13 cellular contexts compared by ENCODE assay signal in genomic region chr11:43508511-43508918, GRCh38.
A peak's percentile ranks its signal among the peaks of the same experiment; 100 is the strongest.
DNase-seq lines count a peak whose midpoint lies in the region; ATAC-seq and TF ChIP-seq lines count a peak whose summit lies in the region.
"Had no signal": no experiment of that assay in that cellular context is flagged by ENCODE, and none has a peak within 500 bp of the region (broad histone marks: within the 10 kb centered on the region; RNA-seq: fewer than 3 reads in every experiment).

No MANE protein-coding gene starts in this region.

- ATAC-seq in activated T-cell treated with anti-CD3 and anti-CD28 coated beads, Interleukin-2, amount 50 U/mL, for 4 hours = no peak

- no peak for TF ChIP-seq POLR2A in esophagus squamous epithelium (IDR thresholded peaks at IDR 0.05)

- H3K27me3 Mint-ChIP-seq in activated T-cell treated with anti-CD3 and anti-CD28 coated beads, Interleukin-2, amount 50 U/mL, for 24 hours = no peaks in the 10 kb centered on the region
- peaks cover 2% of the 10 kb centered on the region for H3K27me3 Mint-ChIP-seq in activated T-cell treated with anti-CD3 and anti-CD28 coated beads, Interleukin-2, amount 50 U/mL, for 4 hours (ENCODE audit: low read depth)

- 10 to 25% methylated on average over 3 of the region's 3 CpGs for WGBS in esophagus squamous epithelium, 2 donors

- H3K36me3 ChIP-seq in OCI-LY7 (ENCODE audit: insufficient read depth, low read length) = no peaks in the 10 kb centered on the region
- no peaks in the 10 kb centered on the region for H3K36me3 ChIP-seq in esophagus squamous epithelium

- H2AFZ ChIP-seq in OCI-LY7 (ENCODE audit: low read length) = peak overlapping the region; percentile 58; the same call in 1 of the 2 replicates

- no peaks in the 10 kb centered on the region for H4K20me1 ChIP-seq in OCI-LY7 (ENCODE audit: insufficient read depth, low read length)

- no peak overlapping the region for H3K4me2 ChIP-seq in OCI-LY7 (ENCODE audit: low read length)

- no peak for DNase-seq in activated T-cell treated with anti-CD3 and anti-CD28 coated beads, Interleukin-2, amount 50 U/mL, for 24 hours
- no peak for DNase-seq in activated T-cell treated with anti-CD3 and anti-CD28 coated beads, Interleukin-2, amount 50 U/mL, for 4 hours
- DNase-seq in OCI-LY7 (ENCODE audit: low spot score) (no peak), epithelial cell of esophagus (ENCODE audit: low read depth) (peak; percentile 89), stromal cell of bone marrow (ENCODE audit: low read depth) (peak; percentile 22), esophagus squamous epithelium (lab: John Stamatoyannopoulos, UW) (no peak), COLO668 (lab: John Stamatoyannopoulos, UW; ENCODE audit: unreplicated experiment) (no peak), NCI-H748 treated with DMSO at 0.1 percent for 48 hours (lab: John Stamatoyannopoulos, UW) (no peak)
- DNase-seq: H7, kidney glomerular epithelial cell, NCI-H2107, occipital lobe, testis had no signal

- no peaks in the 10 kb centered on the region for H3K4me1 ChIP-seq in OCI-LY7 (ENCODE audit: insufficient read depth, low read length, poor library complexity, severe bottlenecking)
- no peaks in the 10 kb centered on the region for H3K4me1 ChIP-seq in esophagus squamous epithelium
- H3K4me1 ChIP-seq: testis had no signal

- POLR2A ChIA-PET in OCI-LY7 (lab: Charles Lee) = interaction anchor here (1.5 kb wide), 1 partner anchor 11 kb away, joined by 3 read pairs; no protein-coding TSS in a partner anchor

- intact Hi-C loops in OCI-LY7 (cut with micrococcal nuclease; ENCODE audit: unreplicated experiment) (no loop called here), esophagus squamous epithelium (cut with DNase I) (no loop called here)

- no peaks in the 10 kb centered on the region for H3K27me3 ChIP-seq in esophagus squamous epithelium
- H3K27me3 ChIP-seq: testis had no signal

- CTCF ChIA-PET in OCI-LY7 (lab: Charles Lee; ENCODE audit: unreplicated experiment) = no interaction called here

- H3K4me1 Mint-ChIP-seq in activated T-cell treated with anti-CD3 and anti-CD28 coated beads, Interleukin-2, amount 50 U/mL, for 24 hours (ENCODE audit: low read depth) = peaks cover 9% of the 10 kb centered on the region
- no peaks in the 10 kb centered on the region for H3K4me1 Mint-ChIP-seq in activated T-cell treated with anti-CD3 and anti-CD28 coated beads, Interleukin-2, amount 50 U/mL, for 4 hours (ENCODE audit: low read depth)

- H3K9me3 ChIP-seq in OCI-LY7 (ENCODE audit: low read length) (no peaks in the 10 kb centered on the region), esophagus squamous epithelium (peaks cover 0 to 4% (median 0%) of the 10 kb centered on the region in 3 donors)
- H3K9me3 ChIP-seq: testis had no signal

- no peaks in the 10 kb centered on the region for H3K79me2 ChIP-seq in OCI-LY7 (ENCODE audit: insufficient read depth, low read depth, low read length)

- H3K4me3 Mint-ChIP-seq in activated T-cell treated with anti-CD3 and anti-CD28 coated beads, Interleukin-2, amount 50 U/mL, for 24 hours = no peak overlapping the region
- no peak overlapping the region for H3K4me3 Mint-ChIP-seq in activated T-cell treated with anti-CD3 and anti-CD28 coated beads, Interleukin-2, amount 50 U/mL, for 4 hours

- no peaks in the 10 kb centered on the region for H3K9me3 Mint-ChIP-seq in activated T-cell treated with anti-CD3 and anti-CD28 coated beads, Interleukin-2, amount 50 U/mL, for 24 hours
- H3K9me3 Mint-ChIP-seq in activated T-cell treated with anti-CD3 and anti-CD28 coated beads, Interleukin-2, amount 50 U/mL, for 4 hours = no peaks in the 10 kb centered on the region

- TF ChIP-seq CTCF in OCI-LY7 (conservative IDR thresholded peaks at IDR 0.05; ENCODE audit: low read length) = no peak
- TF ChIP-seq CTCF in epithelial cell of esophagus (IDR thresholded peaks at IDR 0.05; ENCODE audit: insufficient read depth, low read depth, low read length, missing control alignments) = no peak
- TF ChIP-seq CTCF in esophagus squamous epithelium (IDR thresholded peaks at IDR 0.05) = no peak

- H3K36me3 Mint-ChIP-seq in activated T-cell treated with anti-CD3 and anti-CD28 coated beads, Interleukin-2, amount 50 U/mL, for 24 hours (ENCODE audit: low read depth) = no peaks in the 10 kb centered on the region
- no peaks in the 10 kb centered on the region for H3K36me3 Mint-ChIP-seq in activated T-cell treated with anti-CD3 and anti-CD28 coated beads, Interleukin-2, amount 50 U/mL, for 4 hours (ENCODE audit: insufficient read depth)

- H3K9me2 ChIP-seq in OCI-LY7 (ENCODE audit: insufficient read depth, low read length) = no peaks in the 10 kb centered on the region

- H3K27ac Mint-ChIP-seq in activated T-cell treated with anti-CD3 and anti-CD28 coated beads, Interleukin-2, amount 50 U/mL, for 24 hours = peak overlapping the region; percentile 15

- H3K4me3 ChIP-seq in OCI-LY7 (ENCODE audit: low read depth, low read length, poor library complexity, severe bottlenecking) = no peak overlapping the region
- no peak overlapping the region for H3K4me3 ChIP-seq in epithelial cell of esophagus (ENCODE audit: low read length)
- no peak overlapping the region for H3K4me3 ChIP-seq in esophagus squamous epithelium
- H3K4me3 ChIP-seq: testis had no signal

- H3K27ac ChIP-seq in OCI-LY7 (ENCODE audit: low read depth, low read length, poor library complexity, severe bottlenecking) = no peak overlapping the region
- no peak overlapping the region for H3K27ac ChIP-seq in esophagus squamous epithelium
- H3K27ac ChIP-seq: testis had no signal

- no TSS peak for BruUV-seq in OCI-LY7 (replicated peaks; lab: Mats Ljungman, UMichigan)

Comparison
In these comparisons a context has a peak if more than half of its experiments do, and no peak if none do; other contexts are left out.
1. DNase-seq: peak in epithelial cell of esophagus (single experiment) and stromal cell of bone marrow (single experiment); none in activated T-cell treated with anti-CD3 and anti-CD28 coated beads, Interleukin-2, amount 50 U/mL, for 24 hours (single experiment), activated T-cell treated with anti-CD3 and anti-CD28 coated beads, Interleukin-2, amount 50 U/mL, for 4 hours (single experiment), OCI-LY7 (single experiment), esophagus squamous epithelium (single experiment), COLO668 (single experiment) and NCI-H748 treated with DMSO at 0.1 percent for 48 hours (single experiment).